In the genomic region with DNA sequence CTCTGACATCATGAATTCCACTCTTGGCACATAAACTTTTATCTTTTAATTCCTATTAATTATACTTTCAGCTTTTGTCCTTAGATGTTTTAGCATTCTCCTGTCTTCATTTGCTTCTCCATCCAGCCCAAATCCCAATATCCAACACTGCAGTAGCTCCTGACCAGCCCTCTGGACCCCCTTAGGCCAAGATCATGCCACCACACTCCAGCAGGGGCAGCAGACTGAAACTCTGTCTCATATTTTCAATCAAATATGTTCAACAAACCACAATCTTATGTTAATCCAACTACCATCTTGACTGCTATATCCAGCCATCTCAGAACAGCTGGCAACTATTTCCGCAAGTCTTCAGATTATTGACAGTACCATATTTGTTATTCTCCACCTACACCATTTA, we compare ENCODE assay signal across 19 cellular contexts.
A peak's percentile ranks its signal among the peaks of the same experiment; 100 is the strongest.
DNase-seq lines count a peak whose midpoint lies in the region; ATAC-seq, FAIRE-seq and TF ChIP-seq lines count a peak whose summit lies in the region.
"Had no signal": no experiment of that assay in that cellular context is flagged by ENCODE, and none has a peak within 500 bp of the region (broad histone marks: within the 10 kb centered on the region; RNA-seq: fewer than 3 reads in every experiment).

No MANE protein-coding gene starts in this region.

- H3K36me3 Mint-ChIP-seq in WTC11 = no peaks in the 10 kb centered on the region
- H3K36me3 Mint-ChIP-seq in CD4-positive, alpha-beta T cell (ENCODE audit: low read depth) = no peaks in the 10 kb centered on the region
- H3K36me3 Mint-ChIP-seq: CD8-positive, alpha-beta T cell had no signal

- WGBS in hepatocyte (ENCODE audit: low lambda C conversion rate, missing lambda C conversion rate) = 78% methylated on average over 1 of the region's 1 CpG

- no peak for TF ChIP-seq POLR2A in H54 (IDR thresholded peaks at IDR 0.05; ENCODE audit: low read depth, low read length)

- H3K4me2 ChIP-seq in hepatocyte = no peak overlapping the region
- H3K4me2 ChIP-seq in PC-9 = no peak overlapping the region

- POLR2A ChIA-PET in HEK293T (lab: Yijun Ruan, JAX) (no interaction called here), WTC11 (lab: Charles Lee) (interaction anchor here (1.2 kb wide), 1 partner anchor 314 kb away, joined by 3 read pairs; no protein-coding TSS in a partner anchor), PC-9 (lab: Charles Lee; ENCODE audit: unreplicated experiment) (no interaction called here)
- POLR2A ChIA-PET in CD4-positive, alpha-beta T cell (lab: Charles Lee) = no interaction called here

- H3K4me1 Mint-ChIP-seq in WTC11 = peaks cover 25% of the 10 kb centered on the region
- H3K4me1 Mint-ChIP-seq in CD4-positive, alpha-beta T cell (ENCODE audit: low read depth) = no peaks in the 10 kb centered on the region

- no peaks in the 10 kb centered on the region for H3K27me3 Mint-ChIP-seq in WTC11 (ENCODE audit: low read depth)
- H3K27me3 Mint-ChIP-seq in CD4-positive, alpha-beta T cell = no peaks in the 10 kb centered on the region

- H3K27ac Mint-ChIP-seq in WTC11 = no peak overlapping the region
- H3K27ac Mint-ChIP-seq in CD4-positive, alpha-beta T cell = no peak overlapping the region
- H3K27ac Mint-ChIP-seq: CD8-positive, alpha-beta T cell had no signal

- H3K9me3 Mint-ChIP-seq in WTC11 = peaks cover 8% of the 10 kb centered on the region; the same call in 1 of the 2 replicates
- peaks cover 20% of the 10 kb centered on the region for H3K9me3 Mint-ChIP-seq in CD4-positive, alpha-beta T cell

- peak; percentile 18 for DNase-seq in BE2C
- peak; percentile 9 for DNase-seq in HEK293T (ENCODE audit: extremely low spot score)
- DNase-seq in WTC11 (ENCODE audit: low spot score) = no peak
- no peak for DNase-seq in hepatocyte (ENCODE audit: low spot score)
- DNase-seq in CD4-positive, alpha-beta T cell = no peak
- DNase-seq in H54 (ENCODE audit: insufficient read length, low spot score) = no peak
- DNase-seq in PC-9 = no peak
- DNase-seq: CD8-positive, alpha-beta T cell; GDM1; GOT3; MM.1S; NCI-H1105 treated with DMSO at 0.1 percent for 48 hours; NCI-H187 treated with DMSO at 0.1 percent for 48 hours; NCI-H748 treated with DMSO at 0.1 percent for 48 hours; Peyer's patch had no signal

- H3K4me3 Mint-ChIP-seq in WTC11 = no peak overlapping the region
- no peak overlapping the region for H3K4me3 Mint-ChIP-seq in CD4-positive, alpha-beta T cell
- H3K4me3 Mint-ChIP-seq: CD8-positive, alpha-beta T cell had no signal

- H3K9me2 ChIP-seq in hepatocyte (replicated peaks; ENCODE audit: insufficient read depth) = no peaks in the 10 kb centered on the region
- no peaks in the 10 kb centered on the region for H3K9me2 ChIP-seq in PC-9 (ENCODE audit: insufficient read depth)

- H3K9me3 ChIP-seq in BE2C = no peaks in the 10 kb centered on the region
- H3K9me3 ChIP-seq in hepatocyte (ENCODE audit: low read depth) = no peaks in the 10 kb centered on the region
- no peaks in the 10 kb centered on the region for H3K9me3 ChIP-seq in CD4-positive, alpha-beta T cell (ENCODE audit: control insufficient read depth, low read length)
- no peaks in the 10 kb centered on the region for H3K9me3 ChIP-seq in PC-9 (ENCODE audit: insufficient read depth, low read depth)
- H3K9me3 ChIP-seq: Peyer's patch had no signal

- no peaks in the 10 kb centered on the region for H3F3A ChIP-seq in PC-9 (ENCODE audit: insufficient read depth, low read depth)

- intact Hi-C loops in CD4-positive, alpha-beta T cell (cut with DNase I, micrococcal nuclease) = no loop called here
- intact Hi-C loops in PC-9 (cut with micrococcal nuclease; ENCODE audit: unreplicated experiment) = no loop called here

- no peaks in the 10 kb centered on the region for H4K20me1 ChIP-seq in hepatocyte (ENCODE audit: insufficient read depth, poor library complexity, severe bottlenecking)
- no peaks in the 10 kb centered on the region for H4K20me1 ChIP-seq in PC-9 (ENCODE audit: insufficient read depth)

- CTCF ChIA-PET in HEK293T (lab: Yijun Ruan, JAX) = interaction anchor here (0.6 to 1.3 kb wide), 4 partner anchors 10 to 423 kb away, joined by 3 to 5 read pairs (median 4); no protein-coding TSS in a partner anchor
- CTCF ChIA-PET in WTC11 (lab: Charles Lee) = interaction anchor here (0.9 to 1.7 kb wide), 9 partner anchors 8 to 508 kb away, joined by 3 to 6 read pairs (median 4); no protein-coding TSS in a partner anchor
- CTCF ChIA-PET in CD4-positive, alpha-beta T cell (lab: Charles Lee) = no interaction called here
- CTCF ChIA-PET in PC-9 (lab: Charles Lee) = no interaction called here

- peak; percentile 65 for TF ChIP-seq CTCF in BE2C (IDR thresholded peaks at IDR 0.05; ENCODE audit: low read depth, low read length)
- 0 out of 2 replicates have a peak, but pooled peaks have one; percentile 20 for TF ChIP-seq CTCF in WTC11 (IDR thresholded peaks at IDR 0.05)
- TF ChIP-seq CTCF in hepatocyte (IDR thresholded peaks at IDR 0.05; ENCODE audit: poor library complexity) = no peak
- TF ChIP-seq CTCF in CD4-positive, alpha-beta T cell (IDR thresholded peaks at IDR 0.05) = no peak
- no peak for TF ChIP-seq CTCF in PC-9 (conservative IDR thresholded peaks at IDR 0.05)

- H2AFZ ChIP-seq in hepatocyte (no peak overlapping the region), PC-9 (no peak overlapping the region)

- no peak overlapping the region for H3K4me3 ChIP-seq in BE2C (ENCODE audit: low read depth, low read length)
- H3K4me3 ChIP-seq in hepatocyte = no peak overlapping the region
- no peak overlapping the region for H3K4me3 ChIP-seq in PC-9
- H3K4me3 ChIP-seq: Peyer's patch had no signal

- H3K27ac ChIP-seq in hepatocyte (peak overlapping the region; percentile 4), PC-9 (no peak overlapping the region)
- H3K27ac ChIP-seq in CD4-positive, alpha-beta T cell (ENCODE audit: low read depth, low read length) = no peak overlapping the region
- H3K27ac ChIP-seq: Peyer's patch had no signal

- H3K79me2 ChIP-seq in hepatocyte (no peaks in the 10 kb centered on the region), PC-9 (ENCODE audit: low read depth) (no peaks in the 10 kb centered on the region)

- H3K36me3 ChIP-seq in BE2C (no peaks in the 10 kb centered on the region), hepatocyte (replicated peaks; ENCODE audit: insufficient read depth, low read depth) (no peaks in the 10 kb centered on the region), PC-9 (ENCODE audit: low read depth) (no peaks in the 10 kb centered on the region)
- H3K36me3 ChIP-seq: Peyer's patch had no signal

- BruUV-seq in PC-9 (replicated peaks; lab: Mats Ljungman, UMichigan) = no TSS peak

- no peak for FAIRE-seq in H54 (lab: Jason Lieb, UNC)
- FAIRE-seq: GM12891, GM18507 had no signal

- no peaks in the 10 kb centered on the region for H3K27me3 ChIP-seq in BE2C
- H3K27me3 ChIP-seq in hepatocyte = no peaks in the 10 kb centered on the region
- H3K27me3 ChIP-seq in CD4-positive, alpha-beta T cell (ENCODE audit: control insufficient read depth, insufficient read depth, low read length) = no peaks in the 10 kb centered on the region
- peaks cover 4% of the 10 kb centered on the region; the same call in 1 of the 2 replicates for H3K27me3 ChIP-seq in PC-9 (ENCODE audit: insufficient read depth, low read depth)
- H3K27me3 ChIP-seq: Peyer's patch had no signal

- peaks cover 7% of the 10 kb centered on the region; the same call in 1 of the 2 replicates for H3K4me1 ChIP-seq in BE2C
- no peaks in the 10 kb centered on the region for H3K4me1 ChIP-seq in hepatocyte (ENCODE audit: insufficient read depth)
- no peaks in the 10 kb centered on the region for H3K4me1 ChIP-seq in PC-9 (replicated peaks; ENCODE audit: insufficient read depth)
- H3K4me1 ChIP-seq: Peyer's patch had no signal

- ATAC-seq in WTC11 (no peak), GM19328 (IDR thresholded peaks at IDR 0.05; ENCODE audit: unreplicated experiment) (no peak)
- no peak for ATAC-seq in CD4-positive, alpha-beta T cell (ENCODE audit: poor library complexity)
- ATAC-seq: CD8-positive, alpha-beta T cell; Right ventricle myocardium inferior had no signal

TF ChIP-seq in HEK293T, 16 proteins besides CTCF, POLR2A, EP300 and RAD21 (continues in another document):
- TF ChIP-seq L3MBTL2 (conservative IDR thresholded peaks at IDR 0.05) (no peak), SUZ12 (IDR thresholded peaks at IDR 0.05) (no peak), HDGF (IDR thresholded peaks at IDR 0.05; ENCODE audit: borderline replicate concordance) (no peak), TARDBP (IDR thresholded peaks at IDR 0.05) (no peak), SP1 (IDR thresholded peaks at IDR 0.05) (no peak), ARNT (IDR thresholded peaks at IDR 0.05) (no peak), ZNF384 (IDR thresholded peaks at IDR 0.05) (no peak), NFRKB (IDR thresholded peaks at IDR 0.05) (no peak), LEF1 (IDR thresholded peaks at IDR 0.05; ENCODE audit: borderline replicate concordance) (no peak), FOXM1 (IDR thresholded peaks at IDR 0.05; ENCODE audit: borderline replicate concordance) (no peak), FOXK2 (IDR thresholded peaks at IDR 0.05) (no peak), FOXA1 (IDR thresholded peaks at IDR 0.05) (no peak), CTBP1 (IDR thresholded peaks at IDR 0.05; ENCODE audit: borderline replicate concordance) (no peak), BHLHE40 (IDR thresholded peaks at IDR 0.05; ENCODE audit: borderline replicate concordance) (no peak)

TF ChIP-seq in WTC11, 78 proteins besides CTCF, POLR2A, EP300 and RAD21 (continues in another document):
- TF ChIP-seq CREM (CRISPR knock-in tag; IDR thresholded peaks at IDR 0.05) = no peak
- TF ChIP-seq, protein P1, sequence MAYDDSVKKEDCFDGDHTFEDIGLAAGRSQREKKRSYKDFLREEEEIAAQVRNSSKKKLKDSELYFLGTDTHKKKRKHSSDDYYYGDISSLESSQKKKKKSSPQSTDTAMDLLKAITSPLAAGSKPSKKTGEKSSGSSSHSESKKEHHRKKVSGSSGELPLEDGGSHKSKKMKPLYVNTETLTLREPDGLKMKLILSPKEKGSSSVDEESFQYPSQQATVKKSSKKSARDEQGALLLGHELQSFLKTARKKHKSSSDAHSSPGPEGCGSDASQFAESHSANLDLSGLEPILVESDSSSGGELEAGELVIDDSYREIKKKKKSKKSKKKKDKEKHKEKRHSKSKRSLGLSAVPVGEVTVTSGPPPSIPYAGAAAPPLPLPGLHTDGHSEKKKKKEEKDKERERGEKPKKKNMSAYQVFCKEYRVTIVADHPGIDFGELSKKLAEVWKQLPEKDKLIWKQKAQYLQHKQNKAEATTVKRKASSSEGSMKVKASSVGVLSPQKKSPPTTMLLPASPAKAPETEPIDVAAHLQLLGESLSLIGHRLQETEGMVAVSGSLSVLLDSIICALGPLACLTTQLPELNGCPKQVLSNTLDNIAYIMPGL (CRISPR knock-in tag; IDR thresholded peaks at IDR 0.05) = no peak
- no peak for TF ChIP-seq NFYB (CRISPR knock-in tag; conservative IDR thresholded peaks at IDR 0.05; ENCODE audit: low read depth)

Comparison
In these comparisons a context has a peak if more than half of its experiments do, and no peak if none do; other contexts are left out.
1. DNase-seq: peak in BE2C (single experiment) and HEK293T (single experiment); none in WTC11 (single experiment), hepatocyte (single experiment), CD4-positive, alpha-beta T cell (0 of 10), H54 (single experiment) and PC-9 (0 of 2).
2. CTCF ChIP-seq: peak in BE2C (single experiment) and WTC11 (single experiment); none in hepatocyte (single experiment), CD4-positive, alpha-beta T cell (single experiment) and PC-9 (single experiment).
3. CTCF ChIA-PET loops: an anchor here in HEK293T (0.6 to 1.3 kb wide) and WTC11 (0.9 to 1.7 kb wide); none called in CD4-positive, alpha-beta T cell and PC-9.